In genomic region chr10:123643315-123643714, GRCh38 we compare ENCODE assay signal across 21 cellular contexts. TPM values are rescaled to one million over a fixed set of nuclear protein-coding genes. Genes with fewer than 3 reads are reported as not detected.
A peak's percentile ranks its signal among the peaks of the same experiment; 100 is the strongest.
DNase-seq lines count a peak whose midpoint lies in the region; ATAC-seq and TF ChIP-seq lines count a peak whose summit lies in the region.
"Had no signal": no experiment of that assay in that cellular context is flagged by ENCODE, and none has a peak within 500 bp of the region (broad histone marks: within the 10 kb centered on the region; RNA-seq: fewer than 3 reads in every experiment).

No MANE protein-coding gene starts in this region.

- in situ Hi-C loops in Panc1 (cut with HindIII; ENCODE audit: low pct_unique_long_range_greater_than_20kb, low sequenced_read_pairs), result no loop called here

- no peak overlapping the region for H4K8ac ChIP-seq in trophoblast cell (ENCODE audit: low read depth, low read length)

- H3K4me1 Mint-ChIP-seq in activated naive CD4-positive, alpha-beta T cell treated with anti-CD3 and anti-CD28 coated beads, Interleukin-2, amount 10 ng/mL, durations not matched to agents 7 days and 5 days, result no peaks in the 10 kb centered on the region
- H3K4me1 Mint-ChIP-seq: CD4-positive, alpha-beta memory T cell had no signal

- H3K9ac ChIP-seq in trophoblast cell (ENCODE audit: low read length), result no peak overlapping the region
- H3K9ac ChIP-seq: BLaER1, GM23248 had no signal

- TF ChIP-seq POLR2A in sigmoid colon (IDR thresholded peaks at IDR 0.05), result no peak

- WGBS in sigmoid colon, 2 donors, result 78 to 87% methylated on average over 10 of the region's 10 CpGs
- WGBS in trophoblast cell (ENCODE audit: extremely low coverage, insufficient coverage, insufficient read length), result no CpG with 5 or more reads among the region's 10 CpGs

- H2AFZ ChIP-seq in trophoblast cell (ENCODE audit: insufficient read depth, low read length, poor library complexity), result no peak overlapping the region
- H2AFZ ChIP-seq: GM23248 had no signal

- H3K4ac ChIP-seq in trophoblast cell (ENCODE audit: low read depth, low read length), result no peak overlapping the region

- peaks cover 4% of the 10 kb centered on the region for H3K79me1 ChIP-seq in trophoblast cell (ENCODE audit: low read length)

- no peak overlapping the region for H3K4me2 ChIP-seq in trophoblast cell (ENCODE audit: low read length)
- H3K4me2 ChIP-seq: A549, BLaER1 had no signal

- no peak overlapping the region for H2AK5ac ChIP-seq in trophoblast cell (ENCODE audit: low read length)

- no peaks in the 10 kb centered on the region for H3K36me3 ChIP-seq in Panc1 (ENCODE audit: control insufficient read depth, insufficient read depth, low read length)
- no peaks in the 10 kb centered on the region for H3K36me3 ChIP-seq in sigmoid colon
- H3K36me3 ChIP-seq in trophoblast cell (ENCODE audit: control insufficient read depth in 1 of 2, insufficient read depth in 2 of 2, low read length in 2 of 2), result no peaks in the 10 kb centered on the region
- H3K36me3 ChIP-seq: BLaER1 had no signal

- no peak overlapping the region for H4K12ac ChIP-seq in trophoblast cell (ENCODE audit: low read depth, low read length)

- no peak overlapping the region for H3K23ac ChIP-seq in trophoblast cell (ENCODE audit: low read length)

- H4K91ac ChIP-seq in trophoblast cell (ENCODE audit: low read depth, low read length), result no peak overlapping the region

- TF ChIP-seq CTCF in GM12875 (IDR thresholded peaks at IDR 0.05; ENCODE audit: borderline replicate concordance, insufficient read depth, low read depth, low read length), result 0 out of 2 replicates have a peak, but pooled peaks have one; percentile 10
- no peak for TF ChIP-seq CTCF in Panc1 (IDR thresholded peaks at IDR 0.05)
- TF ChIP-seq CTCF in sigmoid colon (IDR thresholded peaks at IDR 0.05), result no peak

- H3K27ac ChIP-seq in Panc1 (ENCODE audit: low read length), result no peak overlapping the region
- no peak overlapping the region for H3K27ac ChIP-seq in sigmoid colon
- no peak overlapping the region for H3K27ac ChIP-seq in trophoblast cell (ENCODE audit: low read depth, low read length)
- H3K27ac ChIP-seq: A549, BLaER1, GM23248, RWPE1 had no signal

- no peaks in the 10 kb centered on the region for H3K79me2 ChIP-seq in trophoblast cell (ENCODE audit: control insufficient read depth, insufficient read depth, low read length, poor library complexity)

- no peak for TF ChIP-seq EP300 in sigmoid colon (IDR thresholded peaks at IDR 0.05)

- H3K18ac ChIP-seq in trophoblast cell (ENCODE audit: low read length), result no peak overlapping the region

- intact Hi-C loops in Panc1 (cut with micrococcal nuclease; ENCODE audit: unreplicated experiment) (no loop called here), sigmoid colon (cut with DNase I) (no loop called here)

- peaks cover 42% of the 10 kb centered on the region for H3K27me3 ChIP-seq in Panc1 (ENCODE audit: control insufficient read depth, insufficient read depth, low read length)
- H3K27me3 ChIP-seq in sigmoid colon, result no peaks in the 10 kb centered on the region
- no peaks in the 10 kb centered on the region for H3K27me3 ChIP-seq in trophoblast cell (ENCODE audit: insufficient read depth, low read length)
- H3K27me3 ChIP-seq: BLaER1 had no signal

- H3K4me3 Mint-ChIP-seq in activated naive CD4-positive, alpha-beta T cell treated with anti-CD3 and anti-CD28 coated beads, Interleukin-2, amount 10 ng/mL, durations not matched to agents 7 days and 5 days, result no peak overlapping the region
- H3K4me3 Mint-ChIP-seq: CD4-positive, alpha-beta memory T cell had no signal

- DNase-seq in Panc1 (ENCODE audit: low read depth, low spot score) (no peak), iPS-NIHi11 (ENCODE audit: low spot score) (peak; percentile 46), sigmoid colon (peak; percentile 27), trophoblast cell (no peak), cerebellar cortex (ENCODE audit: low spot score) (no peak)
- no peak for DNase-seq in activated naive CD4-positive, alpha-beta T cell treated with anti-CD3 and anti-CD28 coated beads, Interleukin-2, amount 10 ng/mL, durations not matched to agents 7 days and 5 days
- DNase-seq: CD4-positive, alpha-beta memory T cell; GM23248; KG1; NCI-H1105 treated with DMSO at 0.1 percent for 48 hours; NCI-H1694; NCI-H2227 treated with DMSO at 0.1 percent for 48 hours; NCI-H524; PC-3; SIG-M5 had no signal

- ATAC-seq in Panc1 (peak; percentile 48; the same call in 1 of the 2 replicates), GM21529 (IDR thresholded peaks at IDR 0.05; ENCODE audit: unreplicated experiment) (no peak)
- ATAC-seq: PC-3, SK-N-SH treated with all-trans-retinoic acid at 6 μM for 48 hours had no signal

- POLR2A ChIA-PET in Panc1 (lab: Charles Lee), result no interaction called here

- H3K9me3 ChIP-seq in Panc1 (ENCODE audit: control insufficient read depth, insufficient read depth, low read depth, low read length), result no peaks in the 10 kb centered on the region
- H3K9me3 ChIP-seq in sigmoid colon, result no peaks in the 10 kb centered on the region
- no peaks in the 10 kb centered on the region for H3K9me3 ChIP-seq in trophoblast cell (ENCODE audit: insufficient read depth, low read depth, low read length)
- H3K9me3 ChIP-seq: A549, BLaER1 had no signal

- no peak overlapping the region for H3K27ac Mint-ChIP-seq in activated naive CD4-positive, alpha-beta T cell treated with anti-CD3 and anti-CD28 coated beads, Interleukin-2, amount 10 ng/mL, durations not matched to agents 7 days and 5 days
- H3K27ac Mint-ChIP-seq: CD4-positive, alpha-beta memory T cell had no signal

- H3K4me1 ChIP-seq in Panc1 (ENCODE audit: control insufficient read depth, insufficient read depth, low read length) (no peaks in the 10 kb centered on the region), sigmoid colon (peaks cover 0 to 19% (median 10%) of the 10 kb centered on the region in 4 donors), trophoblast cell (ENCODE audit: control insufficient read depth in 1 of 2, insufficient read depth in 2 of 2, low read length in 2 of 2) (peaks cover 14 to 15% of the 10 kb centered on the region in 2 experiments)
- H3K4me1 ChIP-seq: A549, BLaER1 had no signal

- no peaks in the 10 kb centered on the region for H3K9me3 Mint-ChIP-seq in activated naive CD4-positive, alpha-beta T cell treated with anti-CD3 and anti-CD28 coated beads, Interleukin-2, amount 10 ng/mL, durations not matched to agents 7 days and 5 days

- H2BK5ac ChIP-seq in trophoblast cell (ENCODE audit: low read depth, low read length, poor library complexity), result no peak overlapping the region

- H2BK12ac ChIP-seq in trophoblast cell (ENCODE audit: low read length), result no peak overlapping the region

- H2BK120ac ChIP-seq in trophoblast cell (ENCODE audit: insufficient read depth, low read length, poor library complexity), result no peak overlapping the region

- H3K36me3 Mint-ChIP-seq in activated naive CD4-positive, alpha-beta T cell treated with anti-CD3 and anti-CD28 coated beads, Interleukin-2, amount 10 ng/mL, durations not matched to agents 7 days and 5 days, result no peaks in the 10 kb centered on the region
- H3K36me3 Mint-ChIP-seq: CD4-positive, alpha-beta memory T cell had no signal

- no TSS peak for BruUV-seq in Panc1 (replicated peaks; lab: Mats Ljungman, UMichigan)

- CTCF ChIA-PET in Panc1 (lab: Charles Lee), result no interaction called here
- CTCF ChIA-PET in activated naive CD4-positive, alpha-beta T cell treated with anti-CD3 and anti-CD28 coated beads, Interleukin-2, amount 10 ng/mL, durations not matched to agents 7 days and 5 days (lab: Charles Lee), result no interaction called here

- no peak overlapping the region for H3K14ac ChIP-seq in trophoblast cell (ENCODE audit: low read length)

- peaks cover 4% of the 10 kb centered on the region for H3K27me3 Mint-ChIP-seq in activated naive CD4-positive, alpha-beta T cell treated with anti-CD3 and anti-CD28 coated beads, Interleukin-2, amount 10 ng/mL, durations not matched to agents 7 days and 5 days

- H3K4me3 ChIP-seq in GM12875 (ENCODE audit: low read depth, low read length) (no peak overlapping the region), Panc1 (ENCODE audit: low read depth in 2 of 2, low read length in 2 of 2) (no peak overlapping the region), sigmoid colon (no peak overlapping the region), trophoblast cell (ENCODE audit: low read depth, low read length) (no peak overlapping the region)
- H3K4me3 ChIP-seq: A549, BLaER1, GM23248 had no signal

RNA-seq across cellular contexts. Expression of gene GPR26, which starts 22.8 kb away (rescaled TPM):
- total RNA-seq in Panc1 (2021; ENCODE audit: unreplicated experiment) (not detected), sigmoid colon (not detected)
- polyA plus RNA-seq in Panc1 (2012; ENCODE audit: insufficient read length), result not detected
- not detected for polyA plus RNA-seq in sigmoid colon
- under 0.01 and 0.01 TPM in 2 replicates for polyA plus RNA-seq in trophoblast cell (2013)
- total RNA-seq: CD4-positive, alpha-beta memory T cell; GM23248; PC-3 had no signal
- polyA plus RNA-seq: A549; CD4-positive, alpha-beta memory T cell; GM23248 had no signal

Comparison
In these comparisons a context has a peak if more than half of its experiments do, and no peak if none do; other contexts are left out.
1. DNase-seq: peak in iPS-NIHi11 (single experiment) and sigmoid colon (single experiment); none in Panc1 (single experiment), trophoblast cell (0 of 2), activated naive CD4-positive, alpha-beta T cell treated with anti-CD3 and anti-CD28 coated beads, Interleukin-2, amount 10 ng/mL, durations not matched to agents 7 days and 5 days (single experiment) and cerebellar cortex (single experiment).